ENCODE assay signal across 19 cellular contexts in genomic region chr12:42552822-42553221, GRCh38. TPM values are rescaled to one million over a fixed set of nuclear protein-coding genes. Genes with fewer than 3 reads are reported as not detected.
"Had no signal": no experiment of that assay in that cellular context is flagged by ENCODE, and none has a peak within 500 bp of the region (broad histone marks: within the 10 kb centered on the region; RNA-seq: fewer than 3 reads in every experiment).

No MANE protein-coding gene starts in this region.

- H3K4me1 Mint-ChIP-seq: activated naive CD4-positive, alpha-beta T cell treated with anti-CD3 and anti-CD28 coated beads, Interleukin-2, amount 50 U/mL, for 24 hours; naive thymus-derived CD4-positive, alpha-beta T cell; stimulated activated memory B cell treated with anti-CD40 and anti-IgM and Interleukin-4, amounts not matched to agents 10 μg/mL and 1 μg/mL and 100 μg/mL, for 72 hours had no signal

- H3K27ac Mint-ChIP-seq: activated naive CD4-positive, alpha-beta T cell treated with anti-CD3 and anti-CD28 coated beads, Interleukin-2, amount 50 U/mL, for 24 hours; activated T-cell treated with anti-CD3 and anti-CD28 coated beads, Interleukin-2, amount 50 U/mL, for 72 hours; dendritic cell treated with granulocyte-macrophage colony-stimulating factor and Interleukin-4, amounts not matched to agents 40 ng/mL and 50 ng/mL, for 4 days; naive thymus-derived CD4-positive, alpha-beta T cell; stimulated activated memory B cell treated with anti-CD40 and anti-IgM and Interleukin-4, amounts not matched to agents 10 μg/mL and 1 μg/mL and 100 μg/mL, for 72 hours; type B pancreatic cell had no signal

- H3K4me3 Mint-ChIP-seq: activated naive CD4-positive, alpha-beta T cell treated with anti-CD3 and anti-CD28 coated beads, Interleukin-2, amount 50 U/mL, for 24 hours; activated T-cell treated with anti-CD3 and anti-CD28 coated beads, Interleukin-2, amount 50 U/mL, for 72 hours; dendritic cell treated with granulocyte-macrophage colony-stimulating factor and Interleukin-4, amounts not matched to agents 40 ng/mL and 50 ng/mL, for 4 days; naive thymus-derived CD4-positive, alpha-beta T cell; stimulated activated memory B cell treated with anti-CD40 and anti-IgM and Interleukin-4, amounts not matched to agents 10 μg/mL and 1 μg/mL and 100 μg/mL, for 72 hours; type B pancreatic cell had no signal

- H3K36me3 Mint-ChIP-seq: activated naive CD4-positive, alpha-beta T cell treated with anti-CD3 and anti-CD28 coated beads, Interleukin-2, amount 50 U/mL, for 24 hours; naive thymus-derived CD4-positive, alpha-beta T cell; stimulated activated memory B cell treated with anti-CD40 and anti-IgM and Interleukin-4, amounts not matched to agents 10 μg/mL and 1 μg/mL and 100 μg/mL, for 72 hours had no signal

- DNase-seq: activated CD4-positive, alpha-beta T cell treated with anti-CD3 and anti-CD28 coated beads for 1 hour; activated effector memory CD4-positive, alpha-beta T cell treated with anti-CD3 and anti-CD28 coated beads, Interleukin-2, amount 50 U/mL, for 16 hours; activated T-cell treated with anti-CD3 and anti-CD28 coated beads, Interleukin-2, amount 50 U/mL, for 72 hours; adrenal gland; foreskin keratinocyte; mesenchymal stem cell; naive thymus-derived CD4-positive, alpha-beta T cell; nucleus accumbens; spleen; stimulated activated CD4-positive, alpha-beta T cell treated with anti-CD3 and anti-CD28 coated beads, Interleukin-4, amount 100 ng/mL, for 4 hours; T-helper 1 cell; T-helper 9 cell; testis had no signal

- H3K4me3 ChIP-seq: adrenal gland, breast epithelium, spleen, testis had no signal

- ATAC-seq: activated T-cell treated with anti-CD3 and anti-CD28 coated beads, Interleukin-2, amount 50 U/mL, for 72 hours; foreskin keratinocyte; naive thymus-derived CD4-positive, alpha-beta T cell; stimulated activated memory B cell treated with anti-CD40 and anti-IgM and Interleukin-4, amounts not matched to agents 10 μg/mL and 1 μg/mL and 100 μg/mL, for 72 hours had no signal

- H3K4me1 ChIP-seq: adrenal gland, breast epithelium, foreskin keratinocyte, spleen, testis had no signal

- H3K27ac ChIP-seq: adrenal gland, breast epithelium, foreskin keratinocyte, spleen, testis had no signal

- H3K9me3 Mint-ChIP-seq: activated naive CD4-positive, alpha-beta T cell treated with anti-CD3 and anti-CD28 coated beads, Interleukin-2, amount 50 U/mL, for 24 hours; activated T-cell treated with anti-CD3 and anti-CD28 coated beads, Interleukin-2, amount 50 U/mL, for 72 hours; dendritic cell treated with granulocyte-macrophage colony-stimulating factor and Interleukin-4, amounts not matched to agents 40 ng/mL and 50 ng/mL, for 4 days; stimulated activated memory B cell treated with anti-CD40 and anti-IgM and Interleukin-4, amounts not matched to agents 10 μg/mL and 1 μg/mL and 100 μg/mL, for 72 hours had no signal

- H3K27me3 Mint-ChIP-seq: type B pancreatic cell had no signal

- H3K9me3 ChIP-seq: adrenal gland, breast epithelium, spleen, testis had no signal

- H3K36me3 ChIP-seq: adrenal gland, breast epithelium, spleen had no signal

- H3K27me3 ChIP-seq: adrenal gland, breast epithelium, foreskin keratinocyte, spleen, testis had no signal

RNA-seq across cellular contexts. Expression of gene PRICKLE1, which starts 36.7 kb away (rescaled TPM):
- total RNA-seq: activated CD8-positive, alpha-beta memory T cell treated with anti-CD3 and anti-CD28 coated beads for 36 hours; activated T-cell treated with anti-CD3 and anti-CD28 coated beads, Interleukin-2, amount 50 U/mL, for 72 hours had no signal
- polyA plus RNA-seq: naive thymus-derived CD4-positive, alpha-beta T cell had no signal
